8 cellular contexts compared by ENCODE assay signal in genomic region chr15:85582719-85583089, GRCh38.
DNase-seq lines count a peak whose midpoint lies in the region; ATAC-seq and TF ChIP-seq lines count a peak whose summit lies in the region.

No MANE protein-coding gene starts in this region.

- peak overlapping the region; percentile 53 for H3K9ac ChIP-seq in adipocyte (ENCODE audit: low read length)

- no peaks in the 10 kb centered on the region for H3K27me3 ChIP-seq in GM06990 (replicated peaks; ENCODE audit: control insufficient read depth, insufficient read depth, low read length)
- no peaks in the 10 kb centered on the region for H3K27me3 ChIP-seq in adipocyte (replicated peaks; ENCODE audit: control insufficient read depth, insufficient read depth, low read length)
- no peaks in the 10 kb centered on the region for H3K27me3 ChIP-seq in lower lobe of right lung (ENCODE audit: low read depth)

- H3K4me1 ChIP-seq in adipocyte (ENCODE audit: control insufficient read depth, insufficient read depth, low read length) (peaks cover 70% of the 10 kb centered on the region), lower lobe of right lung (peaks cover 99% of the 10 kb centered on the region)

- intact Hi-C loops in lower lobe of right lung (cut with DNase I): no loop called here

- H3K9me3 ChIP-seq in adipocyte (ENCODE audit: control insufficient read depth, low read length): no peaks in the 10 kb centered on the region
- H3K9me3 ChIP-seq in lower lobe of right lung: no peaks in the 10 kb centered on the region

- TF ChIP-seq CTCF in GM06990 (IDR thresholded peaks at IDR 0.05; ENCODE audit: insufficient read depth, low read length, poor library complexity, severe bottlenecking) (no peak), lower lobe of right lung (IDR thresholded peaks at IDR 0.05) (no peak)

- H3K36me3 ChIP-seq in GM06990 (ENCODE audit: control insufficient read depth, insufficient read depth, low read length): peaks cover 13% of the 10 kb centered on the region
- H3K36me3 ChIP-seq in adipocyte (ENCODE audit: control insufficient read depth, insufficient read depth, low read length, severe bottlenecking): peaks cover 28% of the 10 kb centered on the region
- peaks cover 56% of the 10 kb centered on the region for H3K36me3 ChIP-seq in lower lobe of right lung

- peak; percentile 31 for ATAC-seq in HG02610 (IDR thresholded peaks at IDR 0.05; ENCODE audit: unreplicated experiment)
- peak; percentile 50 to 67 for ATAC-seq in lower lobe of right lung

- DNase-seq in GM06990 (ENCODE audit: extremely low read depth, insufficient read length) (peak; percentile 63), T follicular helper cell (ENCODE audit: low read depth) (peak; percentile 61), adipocyte (ENCODE audit: low read depth) (no peak), lower lobe of right lung (no peak), NCI-H69 (lab: John Stamatoyannopoulos, UW) (no peak), NCI-H2227 treated with DMSO at 0.1 percent for 48 hours (lab: John Stamatoyannopoulos, UW) (no peak)
- peak; percentile 47 to 56 for DNase-seq in stimulated activated CD8-positive, alpha-beta memory T cell treated with anti-CD3 and anti-CD28 coated beads, Interleukin-15, amount 100 ng/mL, for 48 hours (ENCODE audit: low read depth in 2 of 2)

- H3K27ac ChIP-seq in lower lobe of right lung: peak overlapping the region; percentile 89

- peak overlapping the region; percentile 55 for H3K4me3 ChIP-seq in GM06990 (replicated peaks; ENCODE audit: low read depth, low read length)
- H3K4me3 ChIP-seq in adipocyte (ENCODE audit: low read length): peak overlapping the region; percentile 70
- H3K4me3 ChIP-seq in lower lobe of right lung: peak overlapping the region; percentile 57

Comparison
In these comparisons a context has a peak if more than half of its experiments do, and no peak if none do; other contexts are left out.
1. DNase-seq: peak in GM06990 (single experiment), T follicular helper cell (single experiment) and stimulated activated CD8-positive, alpha-beta memory T cell treated with anti-CD3 and anti-CD28 coated beads, Interleukin-15, amount 100 ng/mL, for 48 hours (2 of 2); none in adipocyte (single experiment), lower lobe of right lung (single experiment), NCI-H69 (single experiment) and NCI-H2227 treated with DMSO at 0.1 percent for 48 hours (single experiment).
2. Peak in every context shown above with its lines, with median percentiles within 50 percentile points of each other: H3K4me3 ChIP-seq.